8 cellular contexts compared by ENCODE assay signal in the genomic region with DNA sequence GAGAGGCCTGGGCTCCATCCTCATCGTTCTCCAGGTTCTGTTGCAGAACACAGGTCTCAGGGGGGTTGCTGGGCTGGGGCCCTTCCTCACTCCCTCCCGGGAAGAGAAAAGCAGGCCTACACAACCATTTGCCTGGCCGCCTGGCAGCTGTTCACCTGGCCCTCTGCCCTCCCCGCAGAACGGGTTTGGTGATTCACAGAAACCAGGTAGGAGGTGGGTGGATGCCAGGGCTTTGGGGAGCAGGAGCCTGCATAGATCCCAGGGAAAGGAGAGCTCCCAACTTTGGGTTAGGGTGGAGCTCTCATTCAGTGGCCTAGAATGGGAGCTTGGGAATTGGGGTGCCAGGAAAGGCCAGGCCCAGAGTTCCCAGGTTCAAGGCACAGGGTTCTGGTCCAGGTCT. TPM values are rescaled to one million over a fixed set of nuclear protein-coding genes. Genes with fewer than 3 reads are reported as not detected.
DNase-seq lines count a peak whose midpoint lies in the region; ATAC-seq and TF ChIP-seq lines count a peak whose summit lies in the region.

No MANE protein-coding gene starts in this region.

- peak; percentile 8 for DNase-seq in NCI-H2029 (lab: John Stamatoyannopoulos, UW)
- no peak for DNase-seq in NCI-H2029 treated with DMSO at 0.1 percent for 48 hours (lab: John Stamatoyannopoulos, UW)
- peak; percentile 80 for DNase-seq in RPMI8226
- DNase-seq in endothelial cell (ENCODE audit: low spot score) = no peak
- DNase-seq in neural crest cell (ENCODE audit: low read depth, low spot score) = no peak
- no peak for DNase-seq in AML-193 (lab: John Stamatoyannopoulos, UW)
- no peak for DNase-seq in globus pallidus (ENCODE audit: low spot score)

- peaks cover 4% of the 10 kb centered on the region for H3K27me3 Mint-ChIP-seq in endothelial cell (ENCODE audit: unreplicated experiment)
- peaks cover 2% of the 10 kb centered on the region for H3K27me3 Mint-ChIP-seq in neural crest cell (ENCODE audit: low read depth)

- H3K4me3 Mint-ChIP-seq in endothelial cell (ENCODE audit: unreplicated experiment) (peak overlapping the region; percentile 88), neural crest cell (peak overlapping the region; percentile 92)

- no peaks in the 10 kb centered on the region for H3K36me3 Mint-ChIP-seq in endothelial cell (ENCODE audit: low read depth, unreplicated experiment)
- H3K36me3 Mint-ChIP-seq in neural crest cell (ENCODE audit: low read depth) = no peaks in the 10 kb centered on the region

- H3K27ac Mint-ChIP-seq in endothelial cell (ENCODE audit: unreplicated experiment) (no peak overlapping the region), neural crest cell (ENCODE audit: unreplicated experiment) (no peak overlapping the region)

- ATAC-seq in GM21528 (IDR thresholded peaks at IDR 0.05; ENCODE audit: low FRiP score, unreplicated experiment) = no peak

- TF ChIP-seq CTCF in endothelial cell (IDR thresholded peaks at IDR 0.05; ENCODE audit: unreplicated experiment) = no peak
- no peak for TF ChIP-seq CTCF in neural crest cell (conservative IDR thresholded peaks at IDR 0.05)

- no peaks in the 10 kb centered on the region for H3K9me3 Mint-ChIP-seq in endothelial cell (ENCODE audit: unreplicated experiment)
- no peaks in the 10 kb centered on the region for H3K9me3 Mint-ChIP-seq in neural crest cell

- H3K4me1 Mint-ChIP-seq in endothelial cell (ENCODE audit: unreplicated experiment) (peaks cover 10% of the 10 kb centered on the region), neural crest cell (peaks cover 14% of the 10 kb centered on the region)

RNA-seq across cellular contexts. Expression of a gene that starts 1.0 kb away (rescaled TPM):
- total RNA-seq in endothelial cell (ENCODE audit: unreplicated experiment) (47.4 TPM), neural crest cell (37.3 and 40.8 TPM in 2 replicates)

RNA-seq across cellular contexts. Expression of a gene that starts 12.9 kb away (rescaled TPM):
- total RNA-seq in endothelial cell (ENCODE audit: unreplicated experiment) = not detected
- total RNA-seq in neural crest cell = not detected in 2 replicates

RNA-seq across cellular contexts. Expression of a gene that starts 14.8 kb away (rescaled TPM):
- total RNA-seq in endothelial cell (ENCODE audit: unreplicated experiment) (32.9 TPM), neural crest cell (48.7 and 50.1 TPM in 2 replicates)

RNA-seq across cellular contexts. Expression of a gene that starts 15.5 kb away (rescaled TPM):
- total RNA-seq in endothelial cell (ENCODE audit: unreplicated experiment) (not detected), neural crest cell (not detected in 2 replicates)

RNA-seq across cellular contexts. Expression of a gene that starts 24.8 kb away (rescaled TPM):
- total RNA-seq in endothelial cell (ENCODE audit: unreplicated experiment) (252 TPM), neural crest cell (79.0 and 89.5 TPM in 2 replicates)

Comparison
In these comparisons a context has a peak if more than half of its experiments do, and no peak if none do; other contexts are left out.
1. DNase-seq: peak in NCI-H2029 (single experiment) and RPMI8226 (single experiment); none in NCI-H2029 treated with DMSO at 0.1 percent for 48 hours (single experiment), endothelial cell (single experiment), neural crest cell (single experiment), AML-193 (0 of 2) and globus pallidus (single experiment).